9 cellular contexts compared by ENCODE assay signal in the genomic region with DNA sequence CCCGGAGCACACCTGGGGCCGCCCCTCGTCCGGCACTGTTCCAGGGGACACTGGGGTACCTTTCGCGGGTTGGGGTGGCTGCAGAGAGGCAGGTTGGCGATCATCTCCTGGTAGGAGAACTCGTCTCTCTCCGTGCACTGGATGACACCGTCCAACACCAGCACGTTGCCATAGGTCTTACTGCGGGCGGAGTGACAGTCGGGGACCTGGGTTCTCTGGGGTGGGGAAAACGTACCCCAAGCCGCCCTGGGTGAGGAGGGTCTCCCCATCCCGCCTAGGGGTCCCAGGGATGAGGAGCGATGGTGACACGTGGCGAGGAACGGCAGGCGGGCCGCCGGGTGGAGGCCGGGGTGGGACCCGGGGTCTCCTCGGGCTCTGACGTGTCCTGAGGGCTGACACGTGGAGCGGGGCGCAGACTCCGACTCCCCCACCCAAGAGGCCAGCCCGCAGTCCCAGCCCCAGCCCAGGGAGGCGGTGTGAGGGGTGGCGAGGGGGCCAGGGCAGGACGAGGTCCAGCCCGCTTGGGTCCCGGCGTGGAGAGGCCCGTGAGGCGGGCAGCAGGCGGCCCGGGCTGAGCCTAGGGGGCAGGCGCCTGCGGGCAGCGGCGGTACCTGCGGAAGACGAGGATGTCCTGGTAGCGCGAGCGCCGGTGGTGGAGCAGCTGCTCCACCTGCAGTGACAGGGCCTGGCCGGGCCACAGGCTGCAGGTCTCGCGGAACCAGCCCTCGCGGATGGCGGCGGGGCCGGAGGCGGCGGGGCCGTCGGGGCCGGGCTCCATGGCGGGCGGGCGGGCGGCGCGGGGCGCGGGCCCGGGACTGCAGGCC. TPM values are rescaled to one million over a fixed set of nuclear protein-coding genes. Genes with fewer than 3 reads are reported as not detected.
DNase-seq lines count a peak whose midpoint lies in the region; ATAC-seq and TF ChIP-seq lines count a peak whose summit lies in the region.
"Had no signal": no experiment of that assay in that cellular context is flagged by ENCODE, and none has a peak within 500 bp of the region (broad histone marks: within the 10 kb centered on the region; RNA-seq: fewer than 3 reads in every experiment).

No MANE protein-coding gene starts in this region.

- peak overlapping the region; percentile 92 for H3K4me3 ChIP-seq in HUES6 (ENCODE audit: low read depth, low read length)

- H3K27ac Mint-ChIP-seq in CD4-positive, alpha-beta T cell: peak overlapping the region; percentile 77
- peak overlapping the region; percentile 92 for H3K27ac Mint-ChIP-seq in activated naive CD4-positive, alpha-beta T cell treated with anti-CD3 and anti-CD28 coated beads, Interleukin-2, amount 10 ng/mL, durations not matched to agents 7 days and 5 days
- H3K27ac Mint-ChIP-seq in immature natural killer cell: peak overlapping the region in 5 of 6 donors; percentile 7 to 87 (median 83)

- POLR2A ChIA-PET in CD4-positive, alpha-beta T cell (lab: Charles Lee): interaction anchor here (1.0 to 3.2 kb wide), 12 partner anchors 11 to 849 kb away, joined by 3 to 31 read pairs (median 6); partner anchors contain the start of genes EXOSC10, MTOR and TARDBP

- DNase-seq in CD4-positive, alpha-beta T cell: peak in 1 of 10 experiments; percentile 9
- DNase-seq in activated naive CD4-positive, alpha-beta T cell treated with anti-CD3 and anti-CD28 coated beads, Interleukin-2, amount 10 ng/mL, durations not matched to agents 7 days and 5 days: no peak
- DNase-seq in immature natural killer cell: no peak
- peak; percentile 38 for DNase-seq in stimulated activated naive CD4-positive, alpha-beta T cell treated with Interleukin-2 at 50 U/mL for 16 hours (lab: John Stamatoyannopoulos, UW)
- DNase-seq in AML-193 (lab: John Stamatoyannopoulos, UW): no peak

- intact Hi-C loops in CD4-positive, alpha-beta T cell (cut with DNase I, micrococcal nuclease): loop anchor here in 1 of 2 experiments (5.0 kb wide), 1 partner anchor 213 kb away; the partner anchor contains the start of gene UBIAD1

- H3K36me3 ChIP-seq in HUES6 (ENCODE audit: control insufficient read depth, insufficient read depth, low read length): peaks cover 39% of the 10 kb centered on the region

- H3K9me3 Mint-ChIP-seq in CD4-positive, alpha-beta T cell: no peaks in the 10 kb centered on the region
- no peaks in the 10 kb centered on the region for H3K9me3 Mint-ChIP-seq in activated naive CD4-positive, alpha-beta T cell treated with anti-CD3 and anti-CD28 coated beads, Interleukin-2, amount 10 ng/mL, durations not matched to agents 7 days and 5 days
- no peaks in the 10 kb centered on the region for H3K9me3 Mint-ChIP-seq in immature natural killer cell

- H3K36me3 Mint-ChIP-seq in CD4-positive, alpha-beta T cell (ENCODE audit: low read depth): peaks cover 48% of the 10 kb centered on the region
- H3K36me3 Mint-ChIP-seq in activated naive CD4-positive, alpha-beta T cell treated with anti-CD3 and anti-CD28 coated beads, Interleukin-2, amount 10 ng/mL, durations not matched to agents 7 days and 5 days: peaks cover 18% of the 10 kb centered on the region
- H3K36me3 Mint-ChIP-seq in immature natural killer cell: peaks cover 0 to 7% (median 1%) of the 10 kb centered on the region in 3 donors

- CTCF ChIA-PET in CD4-positive, alpha-beta T cell (lab: Charles Lee): interaction anchor here (7.0 kb wide), 1 partner anchor 21 kb away, joined by 53 read pairs; no protein-coding TSS in a partner anchor
- CTCF ChIA-PET in activated naive CD4-positive, alpha-beta T cell treated with anti-CD3 and anti-CD28 coated beads, Interleukin-2, amount 10 ng/mL, durations not matched to agents 7 days and 5 days (lab: Charles Lee): no interaction called here

- no peak overlapping the region for H3K27ac ChIP-seq in CD4-positive, alpha-beta T cell (ENCODE audit: low read depth, low read length)
- H3K27ac ChIP-seq in HUES6 (ENCODE audit: low read depth, low read length): peak overlapping the region; percentile 70; the same call in 1 of the 2 replicates

- H3K4me1 ChIP-seq in HUES6 (ENCODE audit: control insufficient read depth, insufficient read depth, low read length): peaks cover 10% of the 10 kb centered on the region

- H3K9me3 ChIP-seq in CD4-positive, alpha-beta T cell (ENCODE audit: control insufficient read depth, low read length): no peaks in the 10 kb centered on the region
- H3K9me3 ChIP-seq in HUES6 (ENCODE audit: control insufficient read depth, insufficient read depth, low read depth, low read length): no peaks in the 10 kb centered on the region

- H3K9ac ChIP-seq in HUES6 (ENCODE audit: low read length): peak overlapping the region; percentile 95

- no peak for TF ChIP-seq CTCF in CD4-positive, alpha-beta T cell (IDR thresholded peaks at IDR 0.05)

- H3K4me1 Mint-ChIP-seq in CD4-positive, alpha-beta T cell (ENCODE audit: low read depth): peaks cover 39% of the 10 kb centered on the region
- peaks cover 37% of the 10 kb centered on the region for H3K4me1 Mint-ChIP-seq in activated naive CD4-positive, alpha-beta T cell treated with anti-CD3 and anti-CD28 coated beads, Interleukin-2, amount 10 ng/mL, durations not matched to agents 7 days and 5 days
- peaks cover 38 to 41% of the 10 kb centered on the region in 2 donors for H3K4me1 Mint-ChIP-seq in immature natural killer cell

- peak overlapping the region; percentile 95 for H3K4me3 Mint-ChIP-seq in CD4-positive, alpha-beta T cell
- H3K4me3 Mint-ChIP-seq in activated naive CD4-positive, alpha-beta T cell treated with anti-CD3 and anti-CD28 coated beads, Interleukin-2, amount 10 ng/mL, durations not matched to agents 7 days and 5 days: peak overlapping the region; percentile 97
- peak overlapping the region; percentile 85 to 91 (median 90) for H3K4me3 Mint-ChIP-seq in immature natural killer cell

- no peaks in the 10 kb centered on the region for H3K27me3 ChIP-seq in CD4-positive, alpha-beta T cell (ENCODE audit: control insufficient read depth, insufficient read depth, low read length)
- H3K27me3 ChIP-seq in HUES6 (ENCODE audit: control insufficient read depth, insufficient read depth, low read length): no peaks in the 10 kb centered on the region

- no peak for ATAC-seq in CD4-positive, alpha-beta T cell (ENCODE audit: poor library complexity)
- ATAC-seq in GM19438 (IDR thresholded peaks at IDR 0.05; ENCODE audit: low read depth, unreplicated experiment) (peak; percentile 28), GM18861 (IDR thresholded peaks at IDR 0.05; ENCODE audit: unreplicated experiment) (no peak)

- no peaks in the 10 kb centered on the region for H3K27me3 Mint-ChIP-seq in CD4-positive, alpha-beta T cell
- no peaks in the 10 kb centered on the region for H3K27me3 Mint-ChIP-seq in activated naive CD4-positive, alpha-beta T cell treated with anti-CD3 and anti-CD28 coated beads, Interleukin-2, amount 10 ng/mL, durations not matched to agents 7 days and 5 days
- peaks cover 10 to 19% (median 16%) of the 10 kb centered on the region in 3 donors for H3K27me3 Mint-ChIP-seq in immature natural killer cell (ENCODE audit: low read depth in 3 of 3)

RNA-seq across cellular contexts. Expression of gene SRM, which starts 0.4 kb away (rescaled TPM):
- total RNA-seq in CD4-positive, alpha-beta T cell: 10 to 100 TPM; 21.2 to 24.8 TPM
- polyA plus RNA-seq in immature natural killer cell: 10 to 100 TPM; 50.6 to 70.3 (median 55.5) TPM

RNA-seq across cellular contexts. Expression of gene MASP2, which starts 12.3 kb away (rescaled TPM):
- under 1 TPM; 0.27 to 0.53 TPM for total RNA-seq in CD4-positive, alpha-beta T cell
- not detected for polyA plus RNA-seq in immature natural killer cell
- total RNA-seq: SK-MEL-5 had no signal

RNA-seq across cellular contexts. Expression of gene EXOSC10, which starts 40.3 kb away (rescaled TPM):
- total RNA-seq in CD4-positive, alpha-beta T cell: 10 to 100 TPM; 81.6 to 89.0 TPM
- polyA plus RNA-seq in immature natural killer cell: 10 to 100 TPM; 25.4 to 49.1 (median 27.6) TPM

RNA-seq across cellular contexts. Expression of gene TARDBP, which starts 46.9 kb away (rescaled TPM):
- 100 to 1,000 TPM; 141 to 149 TPM for total RNA-seq in CD4-positive, alpha-beta T cell
- 10 to 100 TPM; 43.1 to 80.9 (median 49.2) TPM for polyA plus RNA-seq in immature natural killer cell
